In the genomic region with DNA sequence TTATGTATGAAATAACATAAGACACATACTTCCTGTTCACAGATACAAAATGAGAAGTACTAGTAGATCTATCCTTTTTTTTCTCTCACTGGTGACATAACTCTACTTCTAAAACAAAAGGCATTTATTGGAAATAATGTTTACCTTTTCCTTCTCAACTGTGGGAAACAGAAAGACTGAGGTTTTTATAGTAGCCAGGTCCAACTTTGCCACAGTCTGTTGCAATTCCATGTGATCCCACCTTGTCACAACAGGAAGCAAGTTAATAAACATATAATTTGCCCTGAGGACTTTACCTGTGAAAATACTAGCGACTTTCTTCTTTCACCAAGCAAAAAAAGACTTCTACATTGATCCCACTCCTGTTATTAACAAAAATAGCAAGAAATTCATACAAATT, we compare ENCODE assay signal across 23 cellular contexts.
"Had no signal": no experiment of that assay in that cellular context is flagged by ENCODE, and none has a peak within 500 bp of the region (broad histone marks: within the 10 kb centered on the region; RNA-seq: fewer than 3 reads in every experiment).

No MANE protein-coding gene starts in this region.

- DNase-seq: activated CD4-positive, alpha-beta memory T cell treated with anti-CD3 and anti-CD28 coated beads, Interleukin-2, amount 10 ng/mL, durations not matched to agents 7 days and 5 days; activated CD4-positive, alpha-beta T cell treated with anti-CD3 and anti-CD28 coated beads, Interleukin-2, amount 50 U/mL, for 1 hour; activated CD4-positive, CD25-positive, alpha-beta regulatory T cell; activated gamma-delta T cell; activated naive CD4-positive, alpha-beta T cell treated with anti-CD3 and anti-CD28 coated beads for 36 hours; activated T-cell treated with anti-CD3 and anti-CD28 coated beads for 4 hours; activated T-cell treated with anti-CD3 and anti-CD28 coated beads, Interleukin-2, amount 50 U/mL, for 48 hours; brain microvascular endothelial cell; caudate nucleus; MG63; NCI-H1105; NCI-H146; NCI-H187 treated with DMSO at 0.1 percent for 48 hours; NCI-H2081 treated with DMSO at 0.1 percent for 48 hours; NCI-H446; NCI-H524; SIG-M5; T-cell; T-helper 2 cell; T1000 had no signal

- H3K27me3 ChIP-seq: brain microvascular endothelial cell, MG63 had no signal

- ATAC-seq: activated T-helper 17 cell treated with anti-CD3 and anti-CD28 coated beads, Interleukin-2, amount 50 U/mL, for 72 hours; T-cell had no signal

- H3K4me2 ChIP-seq: KMS-11 had no signal

- H3K27ac ChIP-seq: brain microvascular endothelial cell, KMS-11 had no signal

- H3K36me3 ChIP-seq: brain microvascular endothelial cell, MG63 had no signal

- H3K4me3 ChIP-seq: MG63 had no signal

- H3K9me3 ChIP-seq: MG63 had no signal

- H3K9ac ChIP-seq: KMS-11 had no signal

- FAIRE-seq: TTC549 had no signal
